ENCODE assay signal across 2 cellular contexts in genomic region chr1:38527373-38527966, GRCh38.
TF ChIP-seq lines count a peak whose summit lies in the region.

No MANE protein-coding gene starts in this region.

TF ChIP-seq in HCT116, 20 proteins besides CTCF, POLR2A, EP300 and RAD21 (continued from another document):
- TF ChIP-seq REST (IDR thresholded peaks at IDR 0.05; ENCODE audit: low read depth), result no peak
- no peak for TF ChIP-seq ZFX (IDR thresholded peaks at IDR 0.05)
- no peak for TF ChIP-seq ZNF274 (IDR thresholded peaks at IDR 0.05; ENCODE audit: low read depth, low read length)
- no peak; the same call in 1 of the 2 replicates for TF ChIP-seq SP1 (IDR thresholded peaks at IDR 0.05; ENCODE audit: low read depth)
- TF ChIP-seq CEBPB (IDR thresholded peaks at IDR 0.05; ENCODE audit: low read depth), result no peak

TF ChIP-seq in K562, 482 proteins besides CTCF, POLR2A, EP300 and RAD21 (continued from another document and continues in another):
- TF ChIP-seq MNT (conservative IDR thresholded peaks at IDR 0.05) (peak in 1 of 2 experiments; percentile 39; a peak in 1 of 4 replicates), GTF2F1 (IDR thresholded peaks at IDR 0.05; ENCODE audit: low read depth, low read length) (no peak), ATF3 (IDR thresholded peaks at IDR 0.05) (peak; percentile 69; the same call in 1 of the 2 replicates), ATF3 (CRISPR knock-in tag; conservative IDR thresholded peaks at IDR 0.05) (no peak), NFATC3 (IDR thresholded peaks at IDR 0.05) (0 out of 2 replicates have a peak, but pooled peaks have one; percentile 84), ELF1 (tag; IDR thresholded peaks at IDR 0.05) (no peak), DPF2 (IDR thresholded peaks at IDR 0.05) (0 out of 2 replicates have a peak, but pooled peaks have one; percentile 19), JUND (IDR thresholded peaks at IDR 0.05; ENCODE audit: borderline replicate concordance, low read depth, low read length) (peak; percentile 23), JUND (tag; IDR thresholded peaks at IDR 0.05; ENCODE audit: borderline replicate concordance, low read depth, low read length) (peak; percentile 19; the same call in 1 of the 3 replicates), TBL1XR1 (IDR thresholded peaks at IDR 0.05; ENCODE audit: low read length in 2 of 2) (no peak), TEAD1 (CRISPR knock-in tag; IDR thresholded peaks at IDR 0.05) (peak in 1 of 2 experiments; percentile 40; a peak in 1 of 4 replicates), JUN (IDR thresholded peaks at IDR 0.05; ENCODE audit: borderline replicate concordance, low read depth, low read length) (0 out of 2 replicates have a peak, but pooled peaks have one; percentile 27), JUN (CRISPR knock-in tag; IDR thresholded peaks at IDR 0.05; ENCODE audit: borderline replicate concordance) (no peak), SRSF1 (IDR thresholded peaks at IDR 0.05; ENCODE audit: low read depth, low read length) (no peak), E2F4 (CRISPR knock-in tag; IDR thresholded peaks at IDR 0.05; ENCODE audit: low read depth) (no peak), HCFC1 (IDR thresholded peaks at IDR 0.05; ENCODE audit: low read depth, low read length) (0 out of 2 replicates have a peak, but pooled peaks have one; percentile 38), RBM22 (IDR thresholded peaks at IDR 0.05; ENCODE audit: low read depth, low read length, poor library complexity, severe bottlenecking) (no peak), MYC (IDR thresholded peaks at IDR 0.05; ENCODE audit: low read depth, low read length) (peak; percentile 57), MYC (CRISPR knock-in tag; IDR thresholded peaks at IDR 0.05; ENCODE audit: borderline replicate concordance, low read depth) (no peak), ESRRA (IDR thresholded peaks at IDR 0.05; ENCODE audit: borderline replicate concordance, low read depth) (no peak), ATF7 (IDR thresholded peaks at IDR 0.05) (peak; percentile 65; the same call in 1 of the 2 replicates), ZNF778 (CRISPR knock-in tag; IDR thresholded peaks at IDR 0.05) (no peak), NR2C1 (IDR thresholded peaks at IDR 0.05) (no peak), NR2C1 (tag; IDR thresholded peaks at IDR 0.05) (0 out of 2 replicates have a peak, but pooled peaks have one; percentile 30), L3MBTL2 (IDR thresholded peaks at IDR 0.05) (peak; percentile 55; the same call in 1 of the 2 replicates), SNAPC5 (CRISPR knock-in tag; IDR thresholded peaks at IDR 0.05) (no peak), XRCC4 (IDR thresholded peaks at IDR 0.05; ENCODE audit: extremely low read depth, insufficient read depth, insufficient read length) (no peak), NRF1 (conservative IDR thresholded peaks at IDR 0.05 in 1 of 2, IDR thresholded peaks at IDR 0.05 in 1 of 2) (0 out of 4 replicates have a peak, but pooled peaks of 1 of the 2 experiments have one; percentile 9), PRMT5 (CRISPR knock-in tag; IDR thresholded peaks at IDR 0.05) (no peak), ERF (CRISPR knock-in tag; IDR thresholded peaks at IDR 0.05) (no peak), JUNB (CRISPR knock-in tag; conservative IDR thresholded peaks at IDR 0.05) (no peak), PKNOX1 (IDR thresholded peaks at IDR 0.05) (peak; percentile 65), ZNF592 (IDR thresholded peaks at IDR 0.05) (peak; percentile 24; the same call in 1 of the 2 replicates), ARHGAP35 (IDR thresholded peaks at IDR 0.05; ENCODE audit: partially characterized antibody) (no peak), ZNF584 (CRISPR knock-in tag; IDR thresholded peaks at IDR 0.05; ENCODE audit: low read depth) (no peak), E2F6 (IDR thresholded peaks at IDR 0.05; ENCODE audit: borderline replicate concordance in 1 of 2, extremely low read depth in 1 of 2, insufficient read depth in 1 of 2, insufficient read length in 1 of 2, low read depth in 1 of 2, low read length in 1 of 2, poor library complexity in 1 of 2, severe bottlenecking in 1 of 2) (peak in 1 of 2 experiments; percentile 31), CREB1 (IDR thresholded peaks at IDR 0.05) (0 out of 2 replicates have a peak, but pooled peaks have one; percentile 15), CREB1 (CRISPR knock-in tag; IDR thresholded peaks at IDR 0.05) (peak; percentile 19; the same call in 1 of the 2 replicates), FOSL1 (tag; conservative IDR thresholded peaks at IDR 0.05) (peak; percentile 69), ZNF165 (CRISPR knock-in tag; IDR thresholded peaks at IDR 0.05; ENCODE audit: borderline replicate concordance) (no peak), SIX5 (IDR thresholded peaks at IDR 0.05; ENCODE audit: borderline replicate concordance in 1 of 2, insufficient read depth in 1 of 2, low read depth in 1 of 2, low read length in 2 of 2) (no peak), EP400 (IDR thresholded peaks at IDR 0.05) (0 out of 2 replicates have a peak, but pooled peaks have one; percentile 15), ZNF586 (CRISPR knock-in tag; conservative IDR thresholded peaks at IDR 0.05) (no peak), BMI1 (IDR thresholded peaks at IDR 0.05; ENCODE audit: low read length) (no peak), CTBP1 (IDR thresholded peaks at IDR 0.05; ENCODE audit: borderline replicate concordance) (0 out of 2 replicates have a peak, but pooled peaks have one; percentile 8), ZBTB2 (IDR thresholded peaks at IDR 0.05) (no peak), THRA (IDR thresholded peaks at IDR 0.05) (no peak), IRF2 (CRISPR knock-in tag; IDR thresholded peaks at IDR 0.05) (no peak)
